In genomic region chr14:31253746-31254471, GRCh38 we compare ENCODE assay signal across 24 cellular contexts.
"Had no signal": no experiment of that assay in that cellular context is flagged by ENCODE, and none has a peak within 500 bp of the region (broad histone marks: within the 10 kb centered on the region; RNA-seq: fewer than 3 reads in every experiment).

No MANE protein-coding gene starts in this region.

- FAIRE-seq: pancreas had no signal

- DNase-seq: naive B cell; naive thymus-derived CD8-positive, alpha-beta T cell; nephron progenitor cell; nucleus accumbens; pancreas; retina; right cardiac atrium; spleen; stimulated activated CD4-positive, alpha-beta T cell treated with anti-CD3 and anti-CD28 coated beads, Interleukin-12 subunit alpha, Interleukin-12 subunit beta, amount 100 ng/mL, for 4 hours; stimulated activated CD4-positive, alpha-beta T cell treated with anti-CD3 and anti-CD28 coated beads, Interleukin-1b, Interleukin-23, amount 100 ng/mL, for 48 hours; stimulated activated CD4-positive, alpha-beta T cell treated with anti-CD3 and anti-CD28 coated beads, Interleukin-4, amount 100 ng/mL, for 24 hours; stimulated activated naive B cell treated with anti-CD40 and anti-IgM and Interleukin-4, amounts not matched to agents 10 μg/mL and 1 μg/mL and 100 μg/mL, for 72 hours; stimulated activated naive CD4-positive, alpha-beta T cell treated with Interleukin-2 at 50 U/mL for 16 hours; stomach; testis; tibial artery; transverse colon; upper lobe of right lung; uterus had no signal

- H3K4me3 ChIP-seq: pancreas, prostate gland, skin epidermis, smooth muscle cell, spleen, stomach, suprapubic skin, testis, tibial artery, transverse colon, upper lobe of right lung, uterus had no signal

- H3K27ac ChIP-seq: neutrophil, pancreas, prostate gland, skin epidermis, spleen, suprapubic skin, testis, tibial artery, transverse colon, upper lobe of right lung, uterus had no signal

- H3K9me3 ChIP-seq: neutrophil, pancreas, prostate gland, spleen, stomach, suprapubic skin, testis, tibial artery, transverse colon, upper lobe of right lung, uterus had no signal

- H3K36me3 ChIP-seq: neutrophil, pancreas, prostate gland, spleen, stomach, suprapubic skin, tibial artery, transverse colon, upper lobe of right lung, uterus had no signal

- H3K27me3 ChIP-seq: neutrophil, pancreas, spleen, stomach, suprapubic skin, testis, tibial artery, transverse colon, upper lobe of right lung, uterus had no signal
